ENCODE assay signal across 25 cellular contexts in the genomic region with DNA sequence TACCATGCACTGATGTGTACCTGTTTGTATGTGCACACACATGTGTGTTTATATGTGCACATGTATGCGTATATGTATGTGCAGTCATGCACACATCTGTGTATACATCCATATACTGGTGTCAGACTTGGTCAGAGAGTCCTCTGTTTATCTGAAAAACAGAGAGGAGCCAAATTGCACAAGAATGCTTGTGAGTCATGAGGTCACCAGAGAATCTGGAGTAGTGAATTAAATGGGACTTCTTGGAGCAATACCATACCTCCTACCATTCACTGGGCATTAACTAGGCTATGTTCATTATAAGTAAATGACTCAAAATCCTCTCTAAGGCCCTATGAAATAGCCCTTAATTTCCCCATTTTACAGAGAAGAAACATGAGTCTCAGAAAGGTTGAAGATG.
A peak's percentile ranks its signal among the peaks of the same experiment; 100 is the strongest.
DNase-seq lines count a peak whose midpoint lies in the region; FAIRE-seq and TF ChIP-seq lines count a peak whose summit lies in the region.
"Had no signal": no experiment of that assay in that cellular context is flagged by ENCODE, and none has a peak within 500 bp of the region (broad histone marks: within the 10 kb centered on the region; RNA-seq: fewer than 3 reads in every experiment).

No MANE protein-coding gene starts in this region.

- no peak overlapping the region for H3K27ac ChIP-seq in SK-N-SH (ENCODE audit: low read depth in 2 of 2, low read length in 1 of 2)
- H3K27ac ChIP-seq: cardiac muscle cell, gastrocnemius medialis, prostate gland, VCaP had no signal

- H3K9ac ChIP-seq in SK-N-SH, result no peak overlapping the region

- H3K4me1 ChIP-seq in SK-N-SH (ENCODE audit: control insufficient read depth in 1 of 2, insufficient read depth in 2 of 2, low read depth in 1 of 2, low read length in 1 of 2), result no peaks in the 10 kb centered on the region
- H3K4me1 ChIP-seq: gastrocnemius medialis, prostate gland had no signal

- no peak for TF ChIP-seq EP300 in SK-N-SH (IDR thresholded peaks at IDR 0.05; ENCODE audit: borderline replicate concordance in 1 of 2, low read depth in 1 of 2, low read length in 1 of 2)

- H3K4me3 ChIP-seq in bronchial epithelial cell (ENCODE audit: low read depth, low read length), result no peak overlapping the region
- no peak overlapping the region for H3K4me3 ChIP-seq in SK-N-SH (ENCODE audit: low read depth in 2 of 2, low read length in 1 of 2)
- H3K4me3 ChIP-seq: cardiac muscle cell, gastrocnemius medialis, GM23338, prostate gland, smooth muscle cell had no signal

- POLR2A ChIA-PET in SK-N-SH (lab: Yijun Ruan, JAX), result no interaction called here

- H3K9me3 ChIP-seq in SK-N-SH, result no peaks in the 10 kb centered on the region
- H3K9me3 ChIP-seq: gastrocnemius medialis, prostate gland had no signal

- no peaks in the 10 kb centered on the region for H3K36me3 ChIP-seq in bronchial epithelial cell (ENCODE audit: control insufficient read depth, insufficient read depth, low read length)
- no peaks in the 10 kb centered on the region for H3K36me3 ChIP-seq in SK-N-SH (replicated peaks in 1 of 2; ENCODE audit: control insufficient read depth in 1 of 2, insufficient read depth in 2 of 2, low read length in 1 of 2)
- H3K36me3 ChIP-seq: cardiac muscle cell, gastrocnemius medialis, prostate gland had no signal

- no peak for TF ChIP-seq CTCF in bronchial epithelial cell (IDR thresholded peaks at IDR 0.05; ENCODE audit: insufficient read depth, low read length, severe bottlenecking)
- no peak for TF ChIP-seq CTCF in SK-N-SH (IDR thresholded peaks at IDR 0.05)

- 58% methylated on average over 1 of the region's 1 CpG for WGBS in SK-N-SH (ENCODE audit: low lambda C conversion rate)

- no peak overlapping the region for H3K4me2 ChIP-seq in SK-N-SH
- H3K4me2 ChIP-seq: GM23338, smooth muscle cell had no signal

- no peaks in the 10 kb centered on the region for H3K9me2 ChIP-seq in SK-N-SH

- no peaks in the 10 kb centered on the region for H3F3A ChIP-seq in SK-N-SH (replicated peaks; ENCODE audit: insufficient read depth)

- FAIRE-seq in bronchial epithelial cell (lab: Jason Lieb, UNC) (no peak), urothelium cell line (lab: Jason Lieb, UNC) (peak; percentile 52), GM19239 (lab: Jason Lieb, UNC) (no peak)
- FAIRE-seq: endometrium had no signal

- peak; percentile 15 for DNase-seq in LHCN-M2 (ENCODE audit: low read depth)
- peak; percentile 37 for DNase-seq in bronchial epithelial cell (ENCODE audit: low read depth)
- peak; percentile 17 for DNase-seq in foreskin melanocyte
- DNase-seq in urothelium cell line (ENCODE audit: low spot score), result no peak
- DNase-seq in SW480 (ENCODE audit: low spot score), result no peak
- no peak for DNase-seq in SK-N-SH
- DNase-seq in GM19239 (ENCODE audit: insufficient read length, low spot score), result no peak
- DNase-seq: activated CD4-positive, alpha-beta T cell treated with anti-CD3 and anti-CD28 coated beads, Interleukin-2, amount 10 ng/mL, durations not matched to agents 7 days and 5 days; activated naive CD8-positive, alpha-beta T cell treated with anti-CD3 and anti-CD28 coated beads for 36 hours; CD8-positive, alpha-beta memory T cell; DND-41; gastrocnemius medialis; kidney; mammary epithelial cell; MM.1S; NCI-H2171; NCI-H524 treated with DMSO at 0.1 percent for 48 hours; stimulated activated CD4-positive, alpha-beta T cell treated with anti-CD3 and anti-CD28 coated beads, Interleukin-2, amount 100 ng/mL, for 48 hours; stimulated activated naive CD4-positive, alpha-beta T cell had no signal

- no peaks in the 10 kb centered on the region for H4K20me1 ChIP-seq in SK-N-SH (ENCODE audit: insufficient read depth)

- H2AFZ ChIP-seq in SK-N-SH (ENCODE audit: low read depth), result no peak overlapping the region
- H2AFZ ChIP-seq: GM23338 had no signal

- CTCF ChIA-PET in SK-N-SH (lab: Yijun Ruan, JAX), result no interaction called here

- no peak for TF ChIP-seq RAD21 in SK-N-SH (IDR thresholded peaks at IDR 0.05; ENCODE audit: low read length)

- no peaks in the 10 kb centered on the region for H3K27me3 ChIP-seq in bronchial epithelial cell (ENCODE audit: control insufficient read depth, insufficient read depth, low read length)
- no peaks in the 10 kb centered on the region for H3K27me3 ChIP-seq in SK-N-SH (ENCODE audit: insufficient read depth)
- H3K27me3 ChIP-seq: cardiac muscle cell, gastrocnemius medialis had no signal

- H3K79me2 ChIP-seq in SK-N-SH (ENCODE audit: insufficient read depth), result no peaks in the 10 kb centered on the region

TF ChIP-seq in SK-N-SH, 30 proteins besides CTCF, POLR2A, EP300 and RAD21:
- TF ChIP-seq TEAD4 (IDR thresholded peaks at IDR 0.05; ENCODE audit: borderline replicate concordance, insufficient read depth), result no peak
- no peak for TF ChIP-seq RXRA (IDR thresholded peaks at IDR 0.05; ENCODE audit: borderline replicate concordance, low read depth)
- TF ChIP-seq, protein P1, sequence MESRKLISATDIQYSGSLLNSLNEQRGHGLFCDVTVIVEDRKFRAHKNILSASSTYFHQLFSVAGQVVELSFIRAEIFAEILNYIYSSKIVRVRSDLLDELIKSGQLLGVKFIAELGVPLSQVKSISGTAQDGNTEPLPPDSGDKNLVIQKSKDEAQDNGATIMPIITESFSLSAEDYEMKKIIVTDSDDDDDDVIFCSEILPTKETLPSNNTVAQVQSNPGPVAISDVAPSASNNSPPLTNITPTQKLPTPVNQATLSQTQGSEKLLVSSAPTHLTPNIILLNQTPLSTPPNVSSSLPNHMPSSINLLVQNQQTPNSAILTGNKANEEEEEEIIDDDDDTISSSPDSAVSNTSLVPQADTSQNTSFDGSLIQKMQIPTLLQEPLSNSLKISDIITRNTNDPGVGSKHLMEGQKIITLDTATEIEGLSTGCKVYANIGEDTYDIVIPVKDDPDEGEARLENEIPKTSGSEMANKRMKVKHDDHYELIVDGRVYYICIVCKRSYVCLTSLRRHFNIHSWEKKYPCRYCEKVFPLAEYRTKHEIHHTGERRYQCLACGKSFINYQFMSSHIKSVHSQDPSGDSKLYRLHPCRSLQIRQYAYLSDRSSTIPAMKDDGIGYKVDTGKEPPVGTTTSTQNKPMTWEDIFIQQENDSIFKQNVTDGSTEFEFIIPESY (IDR thresholded peaks at IDR 0.05; ENCODE audit: borderline replicate concordance, low read depth), result no peak
- no peak for TF ChIP-seq GATA2 (CRISPR knock-in tag; IDR thresholded peaks at IDR 0.05)

Comparison
In these comparisons a context has a peak if more than half of its experiments do, and no peak if none do; other contexts are left out.
1. DNase-seq: peak in LHCN-M2 (single experiment), bronchial epithelial cell (single experiment) and foreskin melanocyte (single experiment); none in urothelium cell line (single experiment), SW480 (single experiment), SK-N-SH (single experiment) and GM19239 (single experiment).